ENCODE assay signal across 1 cellular context in the genomic region with DNA sequence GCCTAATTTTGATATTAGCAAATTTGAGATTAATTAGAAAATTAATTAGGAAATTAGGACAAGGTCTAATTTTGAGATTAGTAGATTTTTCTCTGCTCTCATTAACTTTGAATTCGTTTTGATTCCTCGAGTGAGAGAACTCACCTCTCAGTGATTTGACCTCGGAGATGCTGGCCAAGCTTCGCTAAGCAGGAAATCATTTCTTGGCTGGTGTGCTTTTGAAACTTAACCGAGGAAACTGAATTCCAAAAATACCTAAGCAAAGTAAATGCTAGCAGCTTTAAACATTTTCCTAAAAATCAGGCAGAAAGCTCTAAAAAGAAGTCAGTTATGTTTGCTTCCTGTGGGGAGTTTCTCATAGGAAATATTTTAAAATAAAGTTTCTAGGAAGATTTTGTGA.
TF ChIP-seq lines count a peak whose summit lies in the region.

No MANE protein-coding gene starts in this region.

TF ChIP-seq in GM12878, 131 proteins besides CTCF, POLR2A, EP300 and RAD21 (continued from another document):
- TF ChIP-seq MEF2A (IDR thresholded peaks at IDR 0.05; ENCODE audit: insufficient read depth, low read depth, low read length), result 0 out of 2 replicates have a peak, but pooled peaks have one; percentile 32
- peak; percentile 62 for TF ChIP-seq PAX5 (IDR thresholded peaks at IDR 0.05; ENCODE audit: borderline replicate concordance, low read depth, low read length)
- TF ChIP-seq MYC (IDR thresholded peaks at IDR 0.05; ENCODE audit: insufficient read depth, insufficient read length, insufficient replicate concordance, low read length, severe bottlenecking), result no peak
